9 cellular contexts compared by ENCODE assay signal in the genomic region with DNA sequence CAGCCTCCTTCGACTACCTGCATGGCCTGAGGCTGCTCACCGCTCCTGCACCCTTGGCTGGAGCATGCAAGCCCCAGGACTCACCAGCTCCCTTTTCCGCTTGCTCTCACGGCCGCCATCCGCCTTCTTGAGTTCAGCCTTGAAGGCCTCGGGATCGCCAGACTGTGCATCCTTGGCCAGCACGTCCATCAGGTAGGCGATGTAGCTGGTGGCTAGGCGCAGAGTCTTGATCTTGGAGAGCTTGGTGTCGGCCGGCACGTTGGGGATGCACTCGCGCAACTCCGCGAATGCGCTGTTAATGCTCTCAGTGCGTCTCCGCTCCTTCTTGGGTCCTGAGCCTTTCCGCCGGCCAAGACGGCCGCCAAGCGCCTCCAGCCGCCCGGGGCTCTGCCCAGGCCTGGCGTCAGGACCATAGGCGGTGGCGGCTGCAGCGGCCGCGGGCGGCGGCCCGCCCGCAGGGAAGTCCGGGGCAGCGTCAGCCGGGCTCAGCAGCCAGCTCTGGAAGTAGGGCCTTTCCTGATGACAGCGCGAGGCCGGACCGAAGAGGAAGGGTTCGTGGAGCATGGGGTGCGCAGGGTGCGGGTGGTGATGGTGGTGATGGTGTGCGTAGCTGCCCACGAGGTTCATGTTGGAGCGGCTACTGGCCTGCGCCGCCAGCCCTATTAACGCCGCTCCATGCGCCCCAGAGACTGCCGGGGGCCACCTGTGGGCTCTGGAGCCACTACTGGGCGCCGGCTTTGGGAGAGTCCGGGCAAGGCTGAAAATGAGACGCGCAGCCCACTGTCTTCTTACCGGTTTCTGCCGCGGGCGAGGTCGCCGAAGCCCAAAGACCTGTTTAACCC. TPM values are rescaled to one million over a fixed set of nuclear protein-coding genes. Genes with fewer than 3 reads are reported as not detected.
DNase-seq lines count a peak whose midpoint lies in the region; ATAC-seq lines count a peak whose summit lies in the region.
"Had no signal": no experiment of that assay in that cellular context is flagged by ENCODE, and none has a peak within 500 bp of the region (broad histone marks: within the 10 kb centered on the region; RNA-seq: fewer than 3 reads in every experiment).

No MANE protein-coding gene starts in this region.

- H3K9me3 ChIP-seq in subcutaneous abdominal adipose tissue (ENCODE audit: control insufficient read depth in 5 of 5, low read length in 5 of 5): no peaks in the 10 kb centered on the region

- peak; percentile 50 for DNase-seq in NCI-H82 (lab: John Stamatoyannopoulos, UW)
- DNase-seq in NCI-H82 treated with DMSO at 0.1 percent for 48 hours (lab: John Stamatoyannopoulos, UW; ENCODE audit: unreplicated experiment): no peak
- DNase-seq in astrocyte of the hippocampus (ENCODE audit: low read depth, low spot score): peak; percentile 58
- peak; percentile 17 for DNase-seq in kidney tubule cell (ENCODE audit: low spot score)
- DNase-seq in NK-92 treated with Interleukin-12 subunit alpha and Interleukin-12 subunit beta, amount 100 ng/mL, for 24 hours (lab: John Stamatoyannopoulos, UW): no peak
- no peak for DNase-seq in HT-29 (ENCODE audit: low spot score)

- peak overlapping the region; percentile 13 to 57 (median 53) for H3K4me3 ChIP-seq in subcutaneous abdominal adipose tissue (ENCODE audit: low read depth in 1 of 5, low read length in 5 of 5)
- H3K4me3 ChIP-seq: lung had no signal

- ATAC-seq in GM19463 (IDR thresholded peaks at IDR 0.05; ENCODE audit: unreplicated experiment): no peak

- H3K36me3 ChIP-seq in subcutaneous abdominal adipose tissue (ENCODE audit: control insufficient read depth in 5 of 5, insufficient read depth in 5 of 5, low read length in 5 of 5): no peaks in the 10 kb centered on the region

- peaks cover 86 to 100% (median 95%) of the 10 kb centered on the region in 5 donors for H3K27me3 ChIP-seq in subcutaneous abdominal adipose tissue (ENCODE audit: control insufficient read depth in 5 of 5, insufficient read depth in 4 of 5, low read length in 5 of 5)

- H3K4me1 ChIP-seq in subcutaneous abdominal adipose tissue (ENCODE audit: control insufficient read depth in 5 of 5, insufficient read depth in 5 of 5, low read length in 5 of 5): peaks cover 3 to 62% (median 55%) of the 10 kb centered on the region in 5 donors

- no peak overlapping the region for H3K27ac ChIP-seq in subcutaneous abdominal adipose tissue (ENCODE audit: low read depth, low read length)

- H3K9ac ChIP-seq in subcutaneous abdominal adipose tissue (ENCODE audit: low read length in 5 of 5): no peak overlapping the region

RNA-seq across cellular contexts. Expression of a gene that starts 0.4 kb away (rescaled TPM):
- total RNA-seq in HT-29 (2014; rRNA removed; shearing (Covaris generic)): not detected in 2 replicates

RNA-seq across cellular contexts. Expression of a gene that starts 31.8 kb away (rescaled TPM):
- total RNA-seq in HT-29 (2014; rRNA removed; shearing (Covaris generic)): 28.1 and 41.0 TPM in 2 replicates

Comparison
In these comparisons a context has a peak if more than half of its experiments do, and no peak if none do; other contexts are left out.
1. DNase-seq: peak in NCI-H82 (single experiment), astrocyte of the hippocampus (single experiment) and kidney tubule cell (single experiment); none in NCI-H82 treated with DMSO at 0.1 percent for 48 hours (single experiment), NK-92 treated with Interleukin-12 subunit alpha and Interleukin-12 subunit beta, amount 100 ng/mL, for 24 hours (single experiment) and HT-29 (single experiment).